ENCODE assay signal across 30 cellular contexts in genomic region chr11:78399136-78399535, GRCh38.
"Had no signal": no experiment of that assay in that cellular context is flagged by ENCODE, and none has a peak within 500 bp of the region (broad histone marks: within the 10 kb centered on the region; RNA-seq: fewer than 3 reads in every experiment).

No MANE protein-coding gene starts in this region.

- H3K4me3 ChIP-seq: breast epithelium, heart left ventricle, left ventricle myocardium inferior, ovary, skin epidermis, testis, transverse colon had no signal

- DNase-seq: activated CD4-positive, alpha-beta T cell treated with anti-CD3 and anti-CD28 coated beads, Interleukin-2, amount 10 ng/mL, durations not matched to agents 7 days and 5 days; activated CD4-positive, CD25-positive, alpha-beta regulatory T cell treated with anti-CD3 and anti-CD28 coated beads, Interleukin-2, amount 50 U/mL, for 72 hours; activated CD8-positive, alpha-beta T cell treated with anti-CD3 and anti-CD28 coated beads, Interleukin-2, amount 10 ng/mL, durations not matched to agents 7 days and 5 days; activated naive CD4-positive, alpha-beta T cell; activated T-cell treated with anti-CD3 and anti-CD28 coated beads for 4 hours; activated T-cell treated with anti-CD3 and anti-CD28 coated beads, Interleukin-2, amount 50 U/mL, for 72 hours; central memory CD4-positive, alpha-beta T cell; foreskin fibroblast; heart left ventricle; hypothalamus; islet precursor cell; left ventricle myocardium inferior; naive B cell; nephron progenitor cell; ovary; retina; stimulated activated CD4-positive, alpha-beta T cell treated with anti-CD3 and anti-CD28 coated beads, Interleukin-12 subunit alpha, Interleukin-12 subunit beta, amount 100 ng/mL, for 4 hours; stimulated activated CD4-positive, alpha-beta T cell treated with anti-CD3 and anti-CD28 coated beads, Interleukin-4, amount 100 ng/mL, for 1 hour; stimulated activated naive CD8-positive, alpha-beta T cell treated with anti-CD3 and anti-CD28 coated beads, Interleukin-15, Interleukin-2, amounts not matched to agents 100 U/mL and 50 U/mL, for 24 hours; T-helper 1 cell; T-helper 9 cell; testis; transverse colon; WERI-Rb-1 had no signal

- H3K27me3 ChIP-seq: breast epithelium, heart left ventricle, ovary, testis, transverse colon had no signal

- H3K9me3 ChIP-seq: breast epithelium, heart left ventricle, left ventricle myocardium inferior, ovary, testis, transverse colon had no signal

- H3K27me3 Mint-ChIP-seq: activated CD4-positive, alpha-beta T cell treated with anti-CD3 and anti-CD28 coated beads, Interleukin-2, amount 10 ng/mL, durations not matched to agents 7 days and 5 days; naive B cell; progenitor cell of endocrine pancreas had no signal

- H3K36me3 Mint-ChIP-seq: activated naive CD4-positive, alpha-beta T cell treated with anti-CD3 and anti-CD28 coated beads, Interleukin-2, amount 50 U/mL, for 72 hours; naive B cell had no signal

- H3K36me3 ChIP-seq: breast epithelium, heart left ventricle, left ventricle myocardium inferior, ovary, transverse colon, WERI-Rb-1 had no signal

- H3K27ac Mint-ChIP-seq: activated CD4-positive, alpha-beta T cell treated with anti-CD3 and anti-CD28 coated beads, Interleukin-2, amount 10 ng/mL, durations not matched to agents 7 days and 5 days; activated CD8-positive, alpha-beta T cell treated with anti-CD3 and anti-CD28 coated beads, Interleukin-2, amount 10 ng/mL, durations not matched to agents 7 days and 5 days; activated naive CD4-positive, alpha-beta T cell treated with anti-CD3 and anti-CD28 coated beads, Interleukin-2, amount 50 U/mL, for 72 hours; activated T-cell treated with anti-CD3 and anti-CD28 coated beads, Interleukin-2, amount 50 U/mL, for 72 hours; nephron progenitor cell; progenitor cell of endocrine pancreas had no signal

- ATAC-seq: activated CD8-positive, alpha-beta T cell treated with anti-CD3 and anti-CD28 coated beads, Interleukin-2, amount 10 ng/mL, durations not matched to agents 7 days and 5 days; activated naive CD4-positive, alpha-beta T cell treated with anti-CD3 and anti-CD28 coated beads, Interleukin-2, amount 50 U/mL, for 72 hours; activated T-cell treated with anti-CD3 and anti-CD28 coated beads, Interleukin-2, amount 50 U/mL, for 72 hours; esophagus mucosa; heart left ventricle; sciatic nerve; stimulated activated naive CD8-positive, alpha-beta T cell treated with anti-CD3 and anti-CD28 coated beads, Interleukin-15, Interleukin-2, amounts not matched to agents 100 U/mL and 50 U/mL, for 24 hours had no signal

- H3K9me3 Mint-ChIP-seq: activated CD4-positive, alpha-beta T cell treated with anti-CD3 and anti-CD28 coated beads, Interleukin-2, amount 10 ng/mL, durations not matched to agents 7 days and 5 days; activated naive CD4-positive, alpha-beta T cell treated with anti-CD3 and anti-CD28 coated beads, Interleukin-2, amount 50 U/mL, for 72 hours; activated T-cell treated with anti-CD3 and anti-CD28 coated beads, Interleukin-2, amount 50 U/mL, for 72 hours; naive B cell; nephron progenitor cell had no signal

- H3K4me3 Mint-ChIP-seq: activated CD4-positive, alpha-beta T cell treated with anti-CD3 and anti-CD28 coated beads, Interleukin-2, amount 10 ng/mL, durations not matched to agents 7 days and 5 days; activated CD8-positive, alpha-beta T cell treated with anti-CD3 and anti-CD28 coated beads, Interleukin-2, amount 10 ng/mL, durations not matched to agents 7 days and 5 days; activated T-cell treated with anti-CD3 and anti-CD28 coated beads, Interleukin-2, amount 50 U/mL, for 72 hours; naive B cell; nephron progenitor cell had no signal

- H3K4me1 ChIP-seq: breast epithelium had no signal

- H3K27ac ChIP-seq: breast epithelium, heart left ventricle, left ventricle myocardium inferior, ovary, skin epidermis, testis, transverse colon, WERI-Rb-1 had no signal
